9 cellular contexts compared by ENCODE assay signal in the genomic region with DNA sequence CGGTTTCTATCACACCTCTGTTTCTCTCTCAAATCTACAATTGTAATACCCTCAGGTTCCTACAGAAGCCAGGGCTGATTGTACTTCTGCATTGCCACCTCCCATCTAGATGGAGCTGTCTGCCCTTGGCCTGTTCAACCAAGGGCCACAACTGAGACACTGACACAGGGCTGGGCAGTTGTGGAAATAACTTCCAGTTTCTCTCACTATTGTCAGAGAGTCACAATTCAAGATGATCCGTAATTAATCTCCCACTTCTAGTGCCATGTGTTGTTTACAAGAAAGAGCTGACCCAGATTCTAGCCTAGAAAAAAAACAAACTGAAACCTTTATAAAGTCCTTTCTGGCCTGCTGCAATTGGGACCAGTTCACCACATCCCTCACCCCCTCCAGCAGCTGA. TPM values are rescaled to one million over a fixed set of nuclear protein-coding genes. Genes with fewer than 3 reads are reported as not detected.
"Had no signal": no experiment of that assay in that cellular context is flagged by ENCODE, and none has a peak within 500 bp of the region (broad histone marks: within the 10 kb centered on the region; RNA-seq: fewer than 3 reads in every experiment).

No MANE protein-coding gene starts in this region.

- DNase-seq: activated B cell treated with CpG ODN at 0.5 μM for 24 hours; activated CD4-positive, alpha-beta T cell treated with anti-CD3 and anti-CD28 coated beads, Interleukin-2, amount 10 ng/mL, durations not matched to agents 7 days and 5 days; amniotic stem cell; foreskin keratinocyte; heart left ventricle; stimulated activated CD4-positive, alpha-beta T cell treated with anti-CD3 and anti-CD28 coated beads, Interleukin-2, amount 100 ng/mL, for 24 hours; stimulated activated naive B cell treated with anti-CD40 and anti-IgM and Interleukin-4, amounts not matched to agents 10 μg/mL and 1 μg/mL and 100 μg/mL, for 72 hours; upper lobe of right lung had no signal

- H3K4me3 ChIP-seq: heart left ventricle, upper lobe of right lung had no signal

- H3K27ac ChIP-seq: foreskin keratinocyte, upper lobe of right lung had no signal

- ATAC-seq: foreskin keratinocyte; stimulated activated naive B cell treated with anti-CD40 and anti-IgM and Interleukin-4, amounts not matched to agents 10 μg/mL and 1 μg/mL and 100 μg/mL, for 72 hours; upper lobe of right lung had no signal

- H3K9me3 ChIP-seq: heart left ventricle, upper lobe of right lung had no signal

- H3K4me1 ChIP-seq: foreskin keratinocyte, upper lobe of right lung had no signal

- H3K27me3 ChIP-seq: heart left ventricle, upper lobe of right lung had no signal

- H3K36me3 ChIP-seq: upper lobe of right lung had no signal

RNA-seq across cellular contexts. Expression of gene RCAN2, which starts 22.2 kb away (rescaled TPM):
- total RNA-seq: activated B cell treated with CpG ODN at 0.5 μM for 24 hours, foreskin keratinocyte had no signal
- polyA plus RNA-seq: foreskin keratinocyte, keratinocyte had no signal
